8 cellular contexts compared by ENCODE assay signal in the genomic region with DNA sequence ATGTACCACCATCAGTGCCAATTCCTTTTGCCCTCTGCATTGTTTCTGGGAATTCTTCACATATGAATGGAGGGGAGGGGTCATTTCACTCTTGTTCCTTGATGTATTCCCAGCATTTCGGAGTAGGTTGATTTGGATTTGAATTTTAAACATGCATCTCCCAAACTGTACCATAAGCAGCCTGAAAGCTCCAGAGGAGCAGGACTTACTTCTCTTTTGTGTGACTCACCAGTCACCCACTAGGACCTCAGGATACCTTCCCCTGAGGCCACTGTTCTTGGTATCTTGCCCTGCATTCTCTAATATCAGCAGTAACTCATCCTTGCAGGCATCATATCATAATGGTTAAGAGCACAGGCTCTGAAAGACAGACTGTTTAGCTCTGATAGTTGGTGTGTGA. TPM values are rescaled to one million over a fixed set of nuclear protein-coding genes. Genes with fewer than 3 reads are reported as not detected.
A peak's percentile ranks its signal among the peaks of the same experiment; 100 is the strongest.
DNase-seq lines count a peak whose midpoint lies in the region; ATAC-seq and TF ChIP-seq lines count a peak whose summit lies in the region.

No MANE protein-coding gene starts in this region.

- POLR2A ChIA-PET in OCI-LY7 (lab: Charles Lee): interaction anchor here (0.6 to 2.2 kb wide), 9 partner anchors 8 to 919 kb away, joined by 3 to 7 read pairs (median 4); partner anchors contain the start of genes KLHDC3, MEA1, PEX6 and PTK7

- H3K36me3 Mint-ChIP-seq in endothelial cell (ENCODE audit: low read depth, unreplicated experiment): peaks cover 27% of the 10 kb centered on the region

- H3K4me3 ChIP-seq in DND-41 (ENCODE audit: low read depth in 1 of 2, low read length in 2 of 2) (peak overlapping the region; percentile 56 to 78), OCI-LY7 (ENCODE audit: low read depth, low read length, poor library complexity, severe bottlenecking) (peak overlapping the region; percentile 95), ovary (peak overlapping the region; percentile 86)

- H3K4me2 ChIP-seq in DND-41 (ENCODE audit: insufficient read depth, low read length) (peak overlapping the region; percentile 95), OCI-LY7 (ENCODE audit: low read length) (peak overlapping the region; percentile 87)

- H3K9me2 ChIP-seq in OCI-LY7 (ENCODE audit: insufficient read depth, low read length): no peaks in the 10 kb centered on the region

- 70 to 81% (median 78%) methylated on average over 1 of the region's 1 CpG for WGBS in ovary, 3 donors

- intact Hi-C loops in OCI-LY7 (cut with micrococcal nuclease; ENCODE audit: unreplicated experiment): no loop called here
- intact Hi-C loops in ovary (cut with DNase I): no loop called here

- CTCF ChIA-PET in OCI-LY7 (lab: Charles Lee; ENCODE audit: unreplicated experiment): interaction anchor here (1.2 kb wide), 1 partner anchor 11 kb away, joined by 3 read pairs; no protein-coding TSS in a partner anchor

- H3K9ac ChIP-seq in DND-41 (ENCODE audit: low read depth, low read length): peak overlapping the region; percentile 65

- H3K27ac ChIP-seq in DND-41 (ENCODE audit: low read length) (peak overlapping the region; percentile 73), OCI-LY7 (ENCODE audit: low read depth, low read length, poor library complexity, severe bottlenecking) (no peak overlapping the region), ovary (no peak overlapping the region)

- peaks cover 11% of the 10 kb centered on the region for H3K27me3 Mint-ChIP-seq in endothelial cell (ENCODE audit: unreplicated experiment)

- peak overlapping the region; percentile 54 for H3K27ac Mint-ChIP-seq in endothelial cell (ENCODE audit: unreplicated experiment)

- H3K9me3 Mint-ChIP-seq in endothelial cell (ENCODE audit: unreplicated experiment): no peaks in the 10 kb centered on the region

- H3K79me2 ChIP-seq in DND-41 (ENCODE audit: insufficient read depth, low read length) (peaks cover 33% of the 10 kb centered on the region), OCI-LY7 (ENCODE audit: insufficient read depth, low read depth, low read length) (peaks cover 17% of the 10 kb centered on the region)

- TF ChIP-seq EP300 in ovary (IDR thresholded peaks at IDR 0.05): no peak

- H3K27me3 ChIP-seq in DND-41 (ENCODE audit: insufficient read depth, low read length, poor library complexity): no peaks in the 10 kb centered on the region
- H3K27me3 ChIP-seq in ovary: no peaks in the 10 kb centered on the region

- peak overlapping the region; percentile 99 for H3K4me3 Mint-ChIP-seq in endothelial cell (ENCODE audit: unreplicated experiment)

- BruUV-seq in OCI-LY7 (replicated peaks; lab: Mats Ljungman, UMichigan): no TSS peak

- ATAC-seq in DND-41 (ENCODE audit: insufficient read depth, low read depth) (no peak), GM18907 (IDR thresholded peaks at IDR 0.05; ENCODE audit: unreplicated experiment) (no peak), esophagus mucosa (no peak)

- peaks cover 22% of the 10 kb centered on the region for H3K36me3 ChIP-seq in DND-41 (ENCODE audit: insufficient read depth, low read length)
- peaks cover 11% of the 10 kb centered on the region for H3K36me3 ChIP-seq in OCI-LY7 (ENCODE audit: insufficient read depth, low read length)
- H3K36me3 ChIP-seq in ovary: no peaks in the 10 kb centered on the region

- TF ChIP-seq POLR2A in ovary (IDR thresholded peaks at IDR 0.05): no peak

- H3K4me1 Mint-ChIP-seq in endothelial cell (ENCODE audit: unreplicated experiment): peaks cover 33% of the 10 kb centered on the region

- DNase-seq in DND-41: no peak
- no peak for DNase-seq in OCI-LY7 (ENCODE audit: low spot score)
- DNase-seq in endothelial cell (ENCODE audit: low spot score): no peak
- no peak for DNase-seq in ovary
- DNase-seq in Ammon's horn (ENCODE audit: low spot score): no peak
- no peak for DNase-seq in stimulated activated CD4-positive, alpha-beta T cell treated with anti-CD3 and anti-CD28 coated beads, Interleukin-4, amount 100 ng/mL, for 4 hours

- H4K20me1 ChIP-seq in DND-41 (ENCODE audit: insufficient read depth, low read length) (0 out of 2 replicates have a peak, but pooled peaks cover 2% of the 10 kb centered on the region), OCI-LY7 (ENCODE audit: insufficient read depth, low read length) (no peaks in the 10 kb centered on the region)

- TF ChIP-seq CTCF in DND-41 (IDR thresholded peaks at IDR 0.05; ENCODE audit: borderline replicate concordance, extremely low read depth, low read length, poor library complexity, severe bottlenecking) (no peak), OCI-LY7 (conservative IDR thresholded peaks at IDR 0.05; ENCODE audit: low read length) (no peak), endothelial cell (IDR thresholded peaks at IDR 0.05; ENCODE audit: unreplicated experiment) (no peak), ovary (IDR thresholded peaks at IDR 0.05) (no peak)

- H3K4me1 ChIP-seq in DND-41 (ENCODE audit: insufficient read depth, low read length) (peaks cover 40% of the 10 kb centered on the region), OCI-LY7 (ENCODE audit: insufficient read depth, low read length, poor library complexity, severe bottlenecking) (peaks cover 24% of the 10 kb centered on the region), ovary (ENCODE audit: insufficient read depth) (peaks cover 13% of the 10 kb centered on the region)

- 0 out of 2 replicates have a peak overlapping the region, but pooled peaks have one; percentile 80 for H2AFZ ChIP-seq in DND-41 (ENCODE audit: low read depth, low read length)
- H2AFZ ChIP-seq in OCI-LY7 (ENCODE audit: low read length): peak overlapping the region; percentile 62; the same call in 1 of the 2 replicates

- H3K9me3 ChIP-seq in DND-41 (ENCODE audit: insufficient read depth, low read length, severe bottlenecking) (no peaks in the 10 kb centered on the region), OCI-LY7 (ENCODE audit: low read length) (no peaks in the 10 kb centered on the region), ovary (no peaks in the 10 kb centered on the region)

RNA-seq across cellular contexts. Expression of gene MRPL2, which starts 0.7 kb away (rescaled TPM):
- total RNA-seq in OCI-LY7 (2014; rRNA removed; shearing (Covaris generic)): 25.8 and 31.8 TPM in 2 replicates
- 76.9 and 81.7 TPM in 2 replicates for total RNA-seq in OCI-LY7 (2022)
- total RNA-seq in endothelial cell (ENCODE audit: unreplicated experiment): 39.7 TPM
- 10 to 100 TPM; 11.5 to 56.7 (median 47.3) TPM for total RNA-seq in ovary
- 10 to 100 TPM; 37.2 to 55.6 TPM for polyA plus RNA-seq in ovary
- 45.0 TPM for total RNA-seq in esophagus mucosa

RNA-seq across cellular contexts. Expression of gene KLC4, which starts 0.9 kb away (rescaled TPM):
- 15.0 and 16.4 TPM in 2 replicates for total RNA-seq in OCI-LY7 (2014; rRNA removed; shearing (Covaris generic))
- total RNA-seq in OCI-LY7 (2022): 22.5 and 25.2 TPM in 2 replicates
- 41.4 TPM for total RNA-seq in endothelial cell (ENCODE audit: unreplicated experiment)
- total RNA-seq in ovary: 10 to 100 TPM; 17.8 to 29.8 (median 24.7) TPM
- 10 to 100 TPM; 14.7 to 27.2 TPM for polyA plus RNA-seq in ovary
- total RNA-seq in esophagus mucosa: 7.5 TPM

RNA-seq across cellular contexts. Expression of gene CUL7, which starts 4.9 kb away (rescaled TPM):
- 14.1 and 16.9 TPM in 2 replicates for total RNA-seq in OCI-LY7 (2014; rRNA removed; shearing (Covaris generic))
- total RNA-seq in OCI-LY7 (2022) (14.9 and 18.6 TPM in 2 replicates), endothelial cell (ENCODE audit: unreplicated experiment) (42.2 TPM), ovary (10 to 100 TPM; 15.6 to 29.1 (median 25.0) TPM), esophagus mucosa (10.3 TPM)
- 10 to 100 TPM in 1 of 2 donors, 1 to 10 TPM in 1; 9.3 to 13.9 TPM for polyA plus RNA-seq in ovary

RNA-seq across cellular contexts. Expression of gene PTK7, which starts 17.6 kb away (rescaled TPM):
- 12.7 and 18.5 TPM in 2 replicates for total RNA-seq in OCI-LY7 (2014; rRNA removed; shearing (Covaris generic))
- total RNA-seq in OCI-LY7 (2022): 12.0 and 13.0 TPM in 2 replicates
- 208 TPM for total RNA-seq in endothelial cell (ENCODE audit: unreplicated experiment)
- 100 to 1,000 TPM in 4 of 7 donors, 10 to 100 TPM in 3; 65.7 to 167 (median 105) TPM for total RNA-seq in ovary
- polyA plus RNA-seq in ovary: 10 to 100 TPM; 44.4 to 79.6 TPM
- total RNA-seq in esophagus mucosa: 37.3 TPM

RNA-seq across cellular contexts. Expression of gene RRP36, which starts 37.1 kb away (rescaled TPM):
- 61.1 and 72.6 TPM in 2 replicates for total RNA-seq in OCI-LY7 (2014; rRNA removed; shearing (Covaris generic))
- total RNA-seq in OCI-LY7 (2022): 66.7 and 75.9 TPM in 2 replicates
- 82.1 TPM for total RNA-seq in endothelial cell (ENCODE audit: unreplicated experiment)
- total RNA-seq in ovary: 10 to 100 TPM; 24.7 to 50.4 (median 36.0) TPM
- polyA plus RNA-seq in ovary: 10 to 100 TPM; 23.6 to 58.7 TPM
- total RNA-seq in esophagus mucosa: 48.3 TPM
